In genomic region chr12:115811066-115811465, GRCh38 we compare ENCODE assay signal across 32 cellular contexts.
"Had no signal": no experiment of that assay in that cellular context is flagged by ENCODE, and none has a peak within 500 bp of the region (broad histone marks: within the 10 kb centered on the region; RNA-seq: fewer than 3 reads in every experiment).

No MANE protein-coding gene starts in this region.

- DNase-seq: activated B cell treated with CpG ODN at 0.5 μM for 24 hours; activated CD4-positive, alpha-beta T cell treated with anti-CD3 and anti-CD28 coated beads for 48 hours; activated CD4-positive, alpha-beta T cell treated with anti-CD3 and anti-CD28 coated beads, Interleukin-2, amount 50 U/mL, for 1 hour; activated CD4-positive, alpha-beta T cell treated with anti-CD3 and anti-CD28 coated beads, Interleukin-2, amount 50 U/mL, for 48 hours; activated CD8-positive, alpha-beta memory T cell treated with anti-CD3 and anti-CD28 coated beads, Interleukin-2, amount 10 ng/mL, durations not matched to agents 7 days and 5 days; activated CD8-positive, alpha-beta memory T cell treated with anti-CD3 and anti-CD28 coated beads, Interleukin-2, amount 50 U/mL, for 4 hours; activated CD8-positive, alpha-beta T cell treated with anti-CD3 and anti-CD28 coated beads, Interleukin-2, amount 10 ng/mL, durations not matched to agents 7 days and 5 days; activated effector memory CD4-positive, alpha-beta T cell treated with anti-CD3 and anti-CD28 coated beads, Interleukin-2, amount 50 U/mL, for 16 hours; activated naive CD4-positive, alpha-beta T cell treated with anti-CD3 and anti-CD28 coated beads for 36 hours; activated naive CD8-positive, alpha-beta T cell treated with anti-CD3 and anti-CD28 coated beads for 36 hours; activated naive CD8-positive, alpha-beta T cell treated with anti-CD3 and anti-CD28 coated beads, Interleukin-2, amount 50 U/mL, for 24 hours; activated T-cell treated with anti-CD3 and anti-CD28 coated beads, Interleukin-2, amount 50 U/mL, for 1 hour; activated T-cell treated with anti-CD3 and anti-CD28 coated beads, Interleukin-2, amount 50 U/mL, for 48 hours; adrenal gland; amygdala; aorta; body of pancreas; caudate nucleus; cortex of kidney; dermis blood vessel endothelial cell; effector CD4-positive, alpha-beta T cell; esophagus squamous epithelium; T-helper 1 cell; T-helper 17 cell; T1000; WERI-Rb-1 had no signal

- H3K4me3 ChIP-seq: adrenal gland, body of pancreas, esophagus squamous epithelium had no signal

- H3K36me3 ChIP-seq: adrenal gland, esophagus squamous epithelium, WERI-Rb-1 had no signal

- H3K4me1 ChIP-seq: adrenal gland, body of pancreas, esophagus squamous epithelium had no signal

- H3K9me3 ChIP-seq: adrenal gland, body of pancreas had no signal

- FAIRE-seq: colon, endometrium, endothelial cell of umbilical vein, frontal cortex had no signal

- H3K27ac ChIP-seq: epithelial cell of prostate, WERI-Rb-1 had no signal

- H3K27me3 ChIP-seq: adrenal gland, body of pancreas had no signal

- ATAC-seq: activated CD4-positive, CD25-positive, alpha-beta regulatory T cell treated with anti-CD3 and anti-CD28 coated beads, Interleukin-2, amount 50 U/mL, for 24 hours; activated CD8-positive, alpha-beta memory T cell treated with anti-CD3 and anti-CD28 coated beads, Interleukin-2, amount 10 ng/mL, durations not matched to agents 7 days and 5 days; activated CD8-positive, alpha-beta T cell treated with anti-CD3 and anti-CD28 coated beads, Interleukin-2, amount 10 ng/mL, durations not matched to agents 7 days and 5 days; activated naive CD8-positive, alpha-beta T cell treated with anti-CD3 and anti-CD28 coated beads, Interleukin-2, amount 50 U/mL, for 24 hours; body of pancreas; T-helper 17 cell had no signal
